Comparison of ENCODE assay signal across 1 cellular context in the genomic region with DNA sequence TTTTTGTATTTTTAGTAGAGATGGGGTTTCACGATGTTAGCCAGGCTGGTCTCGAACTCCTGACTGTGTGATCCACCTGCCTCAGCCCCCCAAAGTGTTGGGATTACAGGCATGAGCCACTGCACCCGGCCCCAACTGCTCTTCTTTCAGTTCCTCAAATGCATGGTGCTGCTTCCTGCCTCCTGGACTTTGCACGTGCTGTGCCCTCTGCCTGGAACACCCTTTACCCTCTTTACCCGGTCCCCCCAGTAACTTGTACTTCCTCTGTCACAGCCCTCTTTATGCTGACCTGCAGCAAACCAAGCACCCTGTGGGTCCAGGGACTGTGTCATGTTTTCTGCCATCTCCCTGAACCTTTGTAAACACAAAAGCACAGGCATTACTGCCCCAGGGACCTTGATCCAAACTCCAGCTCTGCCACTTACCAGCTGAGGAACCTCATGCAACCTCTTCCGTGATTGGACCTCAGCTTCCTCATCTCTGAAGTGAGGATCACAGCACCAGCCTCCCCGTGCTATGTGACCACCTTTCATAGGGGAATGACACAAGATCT.
TF ChIP-seq lines count a peak whose summit lies in the region.

No MANE protein-coding gene starts in this region.

TF ChIP-seq in HEK293, 187 proteins besides CTCF, POLR2A, EP300 and RAD21:
- TF ChIP-seq ZBTB48 (tag by site-specific recombination; IDR thresholded peaks at IDR 0.05), result peak; percentile 65
- TF ChIP-seq, protein P1, sequence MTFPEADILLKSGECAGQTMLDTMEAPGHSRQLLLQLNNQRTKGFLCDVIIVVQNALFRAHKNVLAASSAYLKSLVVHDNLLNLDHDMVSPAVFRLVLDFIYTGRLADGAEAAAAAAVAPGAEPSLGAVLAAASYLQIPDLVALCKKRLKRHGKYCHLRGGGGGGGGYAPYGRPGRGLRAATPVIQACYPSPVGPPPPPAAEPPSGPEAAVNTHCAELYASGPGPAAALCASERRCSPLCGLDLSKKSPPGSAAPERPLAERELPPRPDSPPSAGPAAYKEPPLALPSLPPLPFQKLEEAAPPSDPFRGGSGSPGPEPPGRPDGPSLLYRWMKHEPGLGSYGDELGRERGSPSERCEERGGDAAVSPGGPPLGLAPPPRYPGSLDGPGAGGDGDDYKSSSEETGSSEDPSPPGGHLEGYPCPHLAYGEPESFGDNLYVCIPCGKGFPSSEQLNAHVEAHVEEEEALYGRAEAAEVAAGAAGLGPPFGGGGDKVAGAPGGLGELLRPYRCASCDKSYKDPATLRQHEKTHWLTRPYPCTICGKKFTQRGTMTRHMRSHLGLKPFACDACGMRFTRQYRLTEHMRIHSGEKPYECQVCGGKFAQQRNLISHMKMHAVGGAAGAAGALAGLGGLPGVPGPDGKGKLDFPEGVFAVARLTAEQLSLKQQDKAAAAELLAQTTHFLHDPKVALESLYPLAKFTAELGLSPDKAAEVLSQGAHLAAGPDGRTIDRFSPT (tag by site-specific recombination; IDR thresholded peaks at IDR 0.05), result no peak
- TF ChIP-seq ZNF623 (tag by site-specific recombination; IDR thresholded peaks at IDR 0.05), result peak; percentile 97
- TF ChIP-seq, protein P2, sequence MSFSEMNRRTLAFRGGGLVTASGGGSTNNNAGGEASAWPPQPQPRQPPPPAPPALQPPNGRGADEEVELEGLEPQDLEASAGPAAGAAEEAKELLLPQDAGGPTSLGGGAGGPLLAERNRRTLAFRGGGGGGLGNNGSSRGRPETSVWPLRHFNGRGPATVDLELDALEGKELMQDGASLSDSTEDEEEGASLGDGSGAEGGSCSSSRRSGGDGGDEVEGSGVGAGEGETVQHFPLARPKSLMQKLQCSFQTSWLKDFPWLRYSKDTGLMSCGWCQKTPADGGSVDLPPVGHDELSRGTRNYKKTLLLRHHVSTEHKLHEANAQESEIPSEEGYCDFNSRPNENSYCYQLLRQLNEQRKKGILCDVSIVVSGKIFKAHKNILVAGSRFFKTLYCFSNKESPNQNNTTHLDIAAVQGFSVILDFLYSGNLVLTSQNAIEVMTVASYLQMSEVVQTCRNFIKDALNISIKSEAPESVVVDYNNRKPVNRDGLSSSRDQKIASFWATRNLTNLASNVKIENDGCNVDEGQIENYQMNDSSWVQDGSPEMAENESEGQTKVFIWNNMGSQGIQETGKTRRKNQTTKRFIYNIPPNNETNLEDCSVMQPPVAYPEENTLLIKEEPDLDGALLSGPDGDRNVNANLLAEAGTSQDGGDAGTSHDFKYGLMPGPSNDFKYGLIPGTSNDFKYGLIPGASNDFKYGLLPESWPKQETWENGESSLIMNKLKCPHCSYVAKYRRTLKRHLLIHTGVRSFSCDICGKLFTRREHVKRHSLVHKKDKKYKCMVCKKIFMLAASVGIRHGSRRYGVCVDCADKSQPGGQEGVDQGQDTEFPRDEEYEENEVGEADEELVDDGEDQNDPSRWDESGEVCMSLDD (tag by site-specific recombination; IDR thresholded peaks at IDR 0.05), result 0 out of 2 replicates have a peak, but pooled peaks have one; percentile 11
- TF ChIP-seq, protein P3, sequence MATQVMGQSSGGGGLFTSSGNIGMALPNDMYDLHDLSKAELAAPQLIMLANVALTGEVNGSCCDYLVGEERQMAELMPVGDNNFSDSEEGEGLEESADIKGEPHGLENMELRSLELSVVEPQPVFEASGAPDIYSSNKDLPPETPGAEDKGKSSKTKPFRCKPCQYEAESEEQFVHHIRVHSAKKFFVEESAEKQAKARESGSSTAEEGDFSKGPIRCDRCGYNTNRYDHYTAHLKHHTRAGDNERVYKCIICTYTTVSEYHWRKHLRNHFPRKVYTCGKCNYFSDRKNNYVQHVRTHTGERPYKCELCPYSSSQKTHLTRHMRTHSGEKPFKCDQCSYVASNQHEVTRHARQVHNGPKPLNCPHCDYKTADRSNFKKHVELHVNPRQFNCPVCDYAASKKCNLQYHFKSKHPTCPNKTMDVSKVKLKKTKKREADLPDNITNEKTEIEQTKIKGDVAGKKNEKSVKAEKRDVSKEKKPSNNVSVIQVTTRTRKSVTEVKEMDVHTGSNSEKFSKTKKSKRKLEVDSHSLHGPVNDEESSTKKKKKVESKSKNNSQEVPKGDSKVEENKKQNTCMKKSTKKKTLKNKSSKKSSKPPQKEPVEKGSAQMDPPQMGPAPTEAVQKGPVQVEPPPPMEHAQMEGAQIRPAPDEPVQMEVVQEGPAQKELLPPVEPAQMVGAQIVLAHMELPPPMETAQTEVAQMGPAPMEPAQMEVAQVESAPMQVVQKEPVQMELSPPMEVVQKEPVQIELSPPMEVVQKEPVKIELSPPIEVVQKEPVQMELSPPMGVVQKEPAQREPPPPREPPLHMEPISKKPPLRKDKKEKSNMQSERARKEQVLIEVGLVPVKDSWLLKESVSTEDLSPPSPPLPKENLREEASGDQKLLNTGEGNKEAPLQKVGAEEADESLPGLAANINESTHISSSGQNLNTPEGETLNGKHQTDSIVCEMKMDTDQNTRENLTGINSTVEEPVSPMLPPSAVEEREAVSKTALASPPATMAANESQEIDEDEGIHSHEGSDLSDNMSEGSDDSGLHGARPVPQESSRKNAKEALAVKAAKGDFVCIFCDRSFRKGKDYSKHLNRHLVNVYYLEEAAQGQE (tag by site-specific recombination; IDR thresholded peaks at IDR 0.05), result no peak
